ENCODE assay signal across 16 cellular contexts in genomic region chr13:40973409-40973808, GRCh38. TPM values are rescaled to one million over a fixed set of nuclear protein-coding genes. Genes with fewer than 3 reads are reported as not detected.
A peak's percentile ranks its signal among the peaks of the same experiment; 100 is the strongest.
DNase-seq lines count a peak whose midpoint lies in the region; ATAC-seq, FAIRE-seq and TF ChIP-seq lines count a peak whose summit lies in the region.
"Had no signal": no experiment of that assay in that cellular context is flagged by ENCODE, and none has a peak within 500 bp of the region (broad histone marks: within the 10 kb centered on the region; RNA-seq: fewer than 3 reads in every experiment).

No MANE protein-coding gene starts in this region.

- no peaks in the 10 kb centered on the region for H3K27me3 Mint-ChIP-seq in activated naive CD4-positive, alpha-beta T cell treated with anti-CD3 and anti-CD28 coated beads, Interleukin-2, amount 10 ng/mL, durations not matched to agents 7 days and 5 days

- no peak overlapping the region for H3K4me3 Mint-ChIP-seq in activated naive CD4-positive, alpha-beta T cell treated with anti-CD3 and anti-CD28 coated beads, Interleukin-2, amount 10 ng/mL, durations not matched to agents 7 days and 5 days

- H3K27ac ChIP-seq in OCI-LY7 (ENCODE audit: low read depth, low read length, poor library complexity, severe bottlenecking), result peak overlapping the region; percentile 64
- H3K27ac ChIP-seq in esophagus squamous epithelium, result peak overlapping the region in 2 of 4 donors; percentile 2 to 70

- TF ChIP-seq POLR2A in esophagus squamous epithelium (IDR thresholded peaks at IDR 0.05), result no peak

- H3K4me1 ChIP-seq in OCI-LY7 (ENCODE audit: insufficient read depth, low read length, poor library complexity, severe bottlenecking) (peaks cover 96% of the 10 kb centered on the region), esophagus squamous epithelium (peaks cover 14 to 99% (median 49%) of the 10 kb centered on the region in 3 donors)

- peak overlapping the region; percentile 41 to 70 for H3K27ac Mint-ChIP-seq in activated naive CD4-positive, alpha-beta T cell treated with anti-CD3 and anti-CD28 coated beads, Interleukin-2, amount 50 U/mL, for 72 hours
- H3K27ac Mint-ChIP-seq in activated naive CD4-positive, alpha-beta T cell treated with anti-CD3 and anti-CD28 coated beads, Interleukin-2, amount 10 ng/mL, durations not matched to agents 7 days and 5 days, result no peak overlapping the region

- H3K4me3 ChIP-seq in OCI-LY7 (ENCODE audit: low read depth, low read length, poor library complexity, severe bottlenecking) (peak overlapping the region; percentile 85), esophagus squamous epithelium (no peak overlapping the region)

- H3K9me3 ChIP-seq in OCI-LY7 (ENCODE audit: low read length) (no peaks in the 10 kb centered on the region), esophagus squamous epithelium (no peaks in the 10 kb centered on the region)
- H3K9me3 ChIP-seq: spleen had no signal

- WGBS in esophagus squamous epithelium, 2 donors, result 55 to 65% methylated on average over 1 of the region's 1 CpG

- H3K27me3 ChIP-seq in esophagus squamous epithelium, result no peaks in the 10 kb centered on the region
- H3K27me3 ChIP-seq: spleen had no signal

- H4K20me1 ChIP-seq in OCI-LY7 (ENCODE audit: insufficient read depth, low read length), result peaks cover 84% of the 10 kb centered on the region

- intact Hi-C loops in OCI-LY7 (cut with micrococcal nuclease; ENCODE audit: unreplicated experiment), result loop anchor here (10.0 kb wide), 1 partner anchor 341 kb away; the partner anchor contains the start of gene NAA16
- intact Hi-C loops in esophagus squamous epithelium (cut with DNase I), result no loop called here

- no peaks in the 10 kb centered on the region for H3K9me2 ChIP-seq in OCI-LY7 (ENCODE audit: insufficient read depth, low read length)

- no peak for ATAC-seq in activated naive CD4-positive, alpha-beta T cell treated with anti-CD3 and anti-CD28 coated beads, Interleukin-2, amount 50 U/mL, for 72 hours
- ATAC-seq in GM19023 (IDR thresholded peaks at IDR 0.05; ENCODE audit: unreplicated experiment), result no peak
- ATAC-seq: left cardiac atrium had no signal

- CTCF ChIA-PET in activated naive CD4-positive, alpha-beta T cell treated with anti-CD3 and anti-CD28 coated beads, Interleukin-2, amount 10 ng/mL, durations not matched to agents 7 days and 5 days (lab: Charles Lee), result interaction anchor here (0.8 to 2.2 kb wide), 9 partner anchors 12 to 101 kb away, joined by 3 to 26 read pairs (median 13); no protein-coding TSS in a partner anchor
- CTCF ChIA-PET in OCI-LY7 (lab: Charles Lee; ENCODE audit: unreplicated experiment), result no interaction called here

- H2AFZ ChIP-seq in OCI-LY7 (ENCODE audit: low read length), result no peak overlapping the region

- no TSS peak for BruUV-seq in OCI-LY7 (replicated peaks; lab: Mats Ljungman, UMichigan)

- H3K79me2 ChIP-seq in OCI-LY7 (ENCODE audit: insufficient read depth, low read depth, low read length), result peaks cover 100% of the 10 kb centered on the region

- H3K36me3 ChIP-seq in OCI-LY7 (ENCODE audit: insufficient read depth, low read length) (peaks cover 91% of the 10 kb centered on the region), esophagus squamous epithelium (peaks cover 0 to 7% (median 0%) of the 10 kb centered on the region in 3 donors)

- H3K4me2 ChIP-seq in OCI-LY7 (ENCODE audit: low read length), result peak overlapping the region; percentile 94

- no peak for DNase-seq in activated naive CD4-positive, alpha-beta T cell treated with anti-CD3 and anti-CD28 coated beads, Interleukin-2, amount 50 U/mL, for 72 hours (ENCODE audit: low spot score in 2 of 2)
- no peak for DNase-seq in activated naive CD4-positive, alpha-beta T cell treated with anti-CD3 and anti-CD28 coated beads, Interleukin-2, amount 10 ng/mL, durations not matched to agents 7 days and 5 days
- no peak for DNase-seq in OCI-LY7 (ENCODE audit: low spot score)
- no peak for DNase-seq in esophagus squamous epithelium (lab: John Stamatoyannopoulos, UW)
- DNase-seq in DMS 273 (lab: John Stamatoyannopoulos, UW; ENCODE audit: unreplicated experiment), result no peak
- DNase-seq in COLO668 (lab: John Stamatoyannopoulos, UW; ENCODE audit: unreplicated experiment), result no peak
- DNase-seq: activated gamma-delta T cell, hypothalamus, KG1, left cardiac atrium, NCI-H1436, NCI-H226, posterior cingulate gyrus, spleen had no signal

- H3K36me3 Mint-ChIP-seq in activated naive CD4-positive, alpha-beta T cell treated with anti-CD3 and anti-CD28 coated beads, Interleukin-2, amount 50 U/mL, for 72 hours, result peaks cover 0 to 9% of the 10 kb centered on the region in 2 donors
- peaks cover 37% of the 10 kb centered on the region for H3K36me3 Mint-ChIP-seq in activated naive CD4-positive, alpha-beta T cell treated with anti-CD3 and anti-CD28 coated beads, Interleukin-2, amount 10 ng/mL, durations not matched to agents 7 days and 5 days

- no peak for TF ChIP-seq CTCF in OCI-LY7 (conservative IDR thresholded peaks at IDR 0.05; ENCODE audit: low read length)
- no peak for TF ChIP-seq CTCF in esophagus squamous epithelium (IDR thresholded peaks at IDR 0.05)

- H3K9me3 Mint-ChIP-seq in activated naive CD4-positive, alpha-beta T cell treated with anti-CD3 and anti-CD28 coated beads, Interleukin-2, amount 50 U/mL, for 72 hours, result no peaks in the 10 kb centered on the region
- no peaks in the 10 kb centered on the region for H3K9me3 Mint-ChIP-seq in activated naive CD4-positive, alpha-beta T cell treated with anti-CD3 and anti-CD28 coated beads, Interleukin-2, amount 10 ng/mL, durations not matched to agents 7 days and 5 days

- FAIRE-seq in endometrium (lab: Jason Lieb, UNC), result peak; percentile 50

- peaks cover 93% of the 10 kb centered on the region for H3K4me1 Mint-ChIP-seq in activated naive CD4-positive, alpha-beta T cell treated with anti-CD3 and anti-CD28 coated beads, Interleukin-2, amount 10 ng/mL, durations not matched to agents 7 days and 5 days

- POLR2A ChIA-PET in OCI-LY7 (lab: Charles Lee), result interaction anchor here (0.6 to 2.1 kb wide), 19 partner anchors 8 to 100 kb away, joined by 3 to 15 read pairs (median 4); partner anchors contain the start of gene ELF1

RNA-seq across cellular contexts. Expression of gene ELF1, which starts 45.7 kb away (rescaled TPM):
- 10 to 100 TPM; 62.0 to 86.2 TPM for total RNA-seq in activated naive CD4-positive, alpha-beta T cell treated with anti-CD3 and anti-CD28 coated beads, Interleukin-2, amount 50 U/mL, for 72 hours
- total RNA-seq in OCI-LY7 (2014; rRNA removed; shearing (Covaris generic)), result 106 and 111 TPM in 2 replicates
- total RNA-seq in OCI-LY7 (2022), result 248 and 276 TPM in 2 replicates
- 10 to 100 TPM; 61.9 to 84.5 (median 71.5) TPM for total RNA-seq in esophagus squamous epithelium
